ENCODE assay signal across 1 cellular context in the genomic region with DNA sequence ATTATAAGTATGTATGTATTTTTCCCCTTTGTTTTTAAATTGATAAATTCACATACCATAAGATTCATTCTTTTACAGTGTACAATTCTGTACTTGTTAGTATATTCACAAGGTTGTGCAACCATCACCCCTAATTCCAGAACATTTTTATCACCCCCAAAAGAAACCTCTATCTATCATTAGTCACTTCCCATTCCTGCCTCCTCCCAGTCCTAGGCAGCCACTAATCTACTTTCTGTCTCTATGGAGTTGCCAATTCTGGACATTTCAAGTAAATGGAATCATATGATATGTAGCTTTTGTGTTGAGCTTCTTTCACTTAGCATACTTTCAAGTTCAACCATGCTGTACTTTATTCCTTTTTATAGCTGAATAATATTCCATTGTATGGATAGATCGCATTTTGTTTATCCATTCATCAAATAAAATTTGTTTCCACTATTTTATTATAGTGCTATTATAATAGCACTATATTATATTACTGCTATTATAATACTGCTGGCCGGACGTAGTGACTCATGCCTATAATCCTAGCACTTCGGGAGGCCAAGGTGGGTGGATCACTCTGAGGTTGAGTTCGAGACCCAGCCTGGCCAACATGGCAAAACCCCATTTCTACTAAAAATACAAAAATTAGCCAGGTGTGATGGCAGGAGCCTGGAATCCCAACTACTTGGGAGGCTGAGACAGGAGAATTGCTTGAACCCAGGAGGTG.
A peak's percentile ranks its signal among the peaks of the same experiment; 100 is the strongest.
TF ChIP-seq lines count a peak whose summit lies in the region.

No MANE protein-coding gene starts in this region.

TF ChIP-seq in endothelial cell of umbilical vein, 7 proteins besides CTCF, POLR2A, EP300 and RAD21:
- TF ChIP-seq FOS (IDR thresholded peaks at IDR 0.05; ENCODE audit: borderline replicate concordance, insufficient read depth, low read length): peak; percentile 35
- TF ChIP-seq, protein P1, sequence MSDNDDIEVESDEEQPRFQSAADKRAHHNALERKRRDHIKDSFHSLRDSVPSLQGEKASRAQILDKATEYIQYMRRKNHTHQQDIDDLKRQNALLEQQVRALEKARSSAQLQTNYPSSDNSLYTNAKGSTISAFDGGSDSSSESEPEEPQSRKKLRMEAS (IDR thresholded peaks at IDR 0.05; ENCODE audit: insufficient read depth, insufficient read length): no peak
- no peak for TF ChIP-seq EZH2 (IDR thresholded peaks at IDR 0.05; ENCODE audit: borderline replicate concordance, low read depth, low read length, severe bottlenecking)
- no peak for TF ChIP-seq MYC (IDR thresholded peaks at IDR 0.05; ENCODE audit: low read depth, low read length)
- TF ChIP-seq GATA2 (IDR thresholded peaks at IDR 0.05; ENCODE audit: insufficient read depth, insufficient read length, low read depth, low read length): no peak
